ENCODE assay signal across 19 cellular contexts in genomic region chr3:188972313-188972712, GRCh38.
"Had no signal": no experiment of that assay in that cellular context is flagged by ENCODE, and none has a peak within 500 bp of the region (broad histone marks: within the 10 kb centered on the region; RNA-seq: fewer than 3 reads in every experiment).

No MANE protein-coding gene starts in this region.

- DNase-seq: activated CD4-positive, alpha-beta T cell treated with anti-CD3 and anti-CD28 coated beads for 4 hours; activated naive CD4-positive, alpha-beta T cell treated with anti-CD3 and anti-CD28 coated beads for 36 hours; central memory CD4-positive, alpha-beta T cell; cortex of kidney; effector memory CD4-positive, alpha-beta T cell; hippocampal formation; kidney glomerular epithelial cell; mucosa of descending colon; occipital lobe; sigmoid colon; stimulated activated naive CD4-positive, alpha-beta T cell; T-cell; T1000; WERI-Rb-1 had no signal

- H3K27me3 ChIP-seq: sigmoid colon, suprapubic skin had no signal

- ATAC-seq: mucosa of descending colon; natural killer cell treated with Interleukin-12 subunit alpha and Interleukin-12 subunit beta and Interleukin-15 and Interleukin-18, amount 100 ng/mL, for 72 hours; T-cell had no signal

- H3K27ac ChIP-seq: prostate gland, sigmoid colon, suprapubic skin, WERI-Rb-1 had no signal

- H3K4me3 ChIP-seq: lung, mucosa of descending colon, prostate gland, sigmoid colon, suprapubic skin had no signal

- H3K9me3 Mint-ChIP-seq: natural killer cell treated with Interleukin-12 subunit alpha and Interleukin-12 subunit beta and Interleukin-15 and Interleukin-18, amount 100 ng/mL, for 72 hours; T-cell had no signal

- H3K4me3 Mint-ChIP-seq: activated naive CD4-positive, alpha-beta T cell treated with anti-CD3 and anti-CD28 coated beads for 36 hours; natural killer cell treated with Interleukin-12 subunit alpha and Interleukin-12 subunit beta and Interleukin-15 and Interleukin-18, amount 100 ng/mL, for 72 hours; T-cell; type B pancreatic cell had no signal

- H3K36me3 ChIP-seq: prostate gland, sigmoid colon, suprapubic skin, WERI-Rb-1 had no signal

- H3K27ac Mint-ChIP-seq: activated naive CD4-positive, alpha-beta T cell treated with anti-CD3 and anti-CD28 coated beads for 36 hours; natural killer cell treated with Interleukin-12 subunit alpha and Interleukin-12 subunit beta and Interleukin-15 and Interleukin-18, amount 100 ng/mL, for 72 hours; T-cell; type B pancreatic cell had no signal

- H3K4me1 ChIP-seq: sigmoid colon had no signal

- H3K9me3 ChIP-seq: mucosa of descending colon, prostate gland, suprapubic skin had no signal

- H3K36me3 Mint-ChIP-seq: natural killer cell treated with Interleukin-12 subunit alpha and Interleukin-12 subunit beta and Interleukin-15 and Interleukin-18, amount 100 ng/mL, for 72 hours; type B pancreatic cell had no signal
